ENCODE assay signal across 36 cellular contexts in genomic region chr10:23005150-23005549, GRCh38.
"Had no signal": no experiment of that assay in that cellular context is flagged by ENCODE, and none has a peak within 500 bp of the region (broad histone marks: within the 10 kb centered on the region; RNA-seq: fewer than 3 reads in every experiment).

No MANE protein-coding gene starts in this region.

- H3K4me2 ChIP-seq: KMS-11 had no signal

- H3K9ac ChIP-seq: KMS-11 had no signal

- H3K27ac ChIP-seq: KMS-11 had no signal

- DNase-seq: Karpas-422, Kasumi-1, MG63, MM.1S, MV-4-11, NCI-H1048, NCI-H1092, NCI-H1092 treated with DMSO at 0.1 percent for 48 hours, NCI-H1105, NCI-H1105 treated with DMSO at 0.1 percent for 48 hours, NCI-H1417, NCI-H1417 treated with DMSO at 0.1 percent for 48 hours, NCI-H1436, NCI-H1436 treated with DMSO at 0.1 percent for 48 hours, NCI-H146, NCI-H1694, NCI-H1694 treated with DMSO at 0.1 percent for 48 hours, NCI-H187, NCI-H187 treated with DMSO at 0.1 percent for 48 hours, NCI-H1930, NCI-H2029, NCI-H2029 treated with DMSO at 0.1 percent for 48 hours, NCI-H2081, NCI-H2081 treated with DMSO at 0.1 percent for 48 hours, NCI-H2107, NCI-H2171, NCI-H2171 treated with DMSO at 0.1 percent for 48 hours, NCI-H2227 treated with DMSO at 0.1 percent for 48 hours, NCI-H226, NCI-H345, NCI-H446, NCI-H446 treated with DMSO at 0.1 percent for 48 hours, NCI-H510A, NCI-H510A treated with DMSO at 0.1 percent for 48 hours, NCI-H524 had no signal

- H3K27me3 ChIP-seq: MG63 had no signal

- H3K4me3 ChIP-seq: MG63 had no signal

- H3K9me3 ChIP-seq: MG63 had no signal

- H3K36me3 ChIP-seq: MG63 had no signal
